In the genomic region with DNA sequence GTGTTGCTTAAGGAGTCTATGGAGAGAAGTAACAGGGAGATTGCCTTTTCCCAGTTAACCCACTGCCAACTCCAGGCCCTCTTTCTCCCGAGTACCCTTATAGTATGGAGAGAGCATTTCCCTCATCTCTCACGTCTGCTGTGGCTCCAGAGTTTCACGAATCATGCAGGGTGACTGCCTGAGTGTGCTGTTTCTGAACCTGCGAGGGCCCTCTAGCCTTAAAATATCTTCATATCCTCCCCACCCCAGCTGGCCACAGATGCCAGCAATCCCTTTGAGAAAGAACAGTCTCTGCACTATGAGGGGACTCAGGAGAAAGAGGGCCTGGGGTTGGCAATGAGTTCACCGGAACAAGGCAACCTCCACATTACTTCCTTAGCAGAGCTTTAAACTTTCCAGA, we compare ENCODE assay signal across 24 cellular contexts.
A peak's percentile ranks its signal among the peaks of the same experiment; 100 is the strongest.
DNase-seq lines count a peak whose midpoint lies in the region; FAIRE-seq and TF ChIP-seq lines count a peak whose summit lies in the region.
"Had no signal": no experiment of that assay in that cellular context is flagged by ENCODE, and none has a peak within 500 bp of the region (broad histone marks: within the 10 kb centered on the region; RNA-seq: fewer than 3 reads in every experiment).

No MANE protein-coding gene starts in this region.

- no peak overlapping the region for H3K4me3 Mint-ChIP-seq in activated naive CD4-positive, alpha-beta T cell treated with anti-CD3 and anti-CD28 coated beads, Interleukin-2, amount 50 U/mL, for 24 hours
- H3K4me3 Mint-ChIP-seq in glutamatergic neuron (ENCODE audit: unreplicated experiment), result no peak overlapping the region
- no peak overlapping the region for H3K4me3 Mint-ChIP-seq in mesothelial cell of epicardium
- H3K4me3 Mint-ChIP-seq in progenitor cell of endocrine pancreas (ENCODE audit: low read depth), result no peak overlapping the region
- H3K4me3 Mint-ChIP-seq: B cell; CD8-positive, alpha-beta T cell had no signal

- H3K4me1 Mint-ChIP-seq in activated naive CD4-positive, alpha-beta T cell treated with anti-CD3 and anti-CD28 coated beads, Interleukin-2, amount 50 U/mL, for 24 hours, result no peaks in the 10 kb centered on the region
- H3K4me1 Mint-ChIP-seq in glutamatergic neuron (ENCODE audit: low read depth, unreplicated experiment), result peaks cover 34% of the 10 kb centered on the region
- peaks cover 33% of the 10 kb centered on the region for H3K4me1 Mint-ChIP-seq in mesothelial cell of epicardium
- no peaks in the 10 kb centered on the region for H3K4me1 Mint-ChIP-seq in progenitor cell of endocrine pancreas (ENCODE audit: low read depth)
- H3K4me1 Mint-ChIP-seq: B cell had no signal

- H3K27me3 Mint-ChIP-seq in activated naive CD4-positive, alpha-beta T cell treated with anti-CD3 and anti-CD28 coated beads, Interleukin-2, amount 50 U/mL, for 24 hours, result no peaks in the 10 kb centered on the region
- H3K27me3 Mint-ChIP-seq in glutamatergic neuron (ENCODE audit: unreplicated experiment), result peaks cover 3% of the 10 kb centered on the region
- H3K27me3 Mint-ChIP-seq in mesothelial cell of epicardium (ENCODE audit: low read depth), result no peaks in the 10 kb centered on the region
- H3K27me3 Mint-ChIP-seq in progenitor cell of endocrine pancreas, result peaks cover 3% of the 10 kb centered on the region

- no peaks in the 10 kb centered on the region for H3K9me3 Mint-ChIP-seq in activated naive CD4-positive, alpha-beta T cell treated with anti-CD3 and anti-CD28 coated beads, Interleukin-2, amount 50 U/mL, for 24 hours
- H3K9me3 Mint-ChIP-seq in glutamatergic neuron (ENCODE audit: unreplicated experiment), result peaks cover 3% of the 10 kb centered on the region
- peaks cover 10% of the 10 kb centered on the region for H3K9me3 Mint-ChIP-seq in mesothelial cell of epicardium
- peaks cover 8% of the 10 kb centered on the region for H3K9me3 Mint-ChIP-seq in progenitor cell of endocrine pancreas (ENCODE audit: low read depth)
- H3K9me3 Mint-ChIP-seq: CD8-positive, alpha-beta T cell had no signal

- no peak for DNase-seq in activated naive CD4-positive, alpha-beta T cell treated with anti-CD3 and anti-CD28 coated beads, Interleukin-2, amount 50 U/mL, for 16 hours
- no peak for DNase-seq in glutamatergic neuron
- DNase-seq in mesothelial cell of epicardium (ENCODE audit: low spot score in 2 of 2, unreplicated experiment in 2 of 2), result no peak
- DNase-seq in progenitor cell of endocrine pancreas (ENCODE audit: low spot score, unreplicated experiment), result no peak
- no peak for DNase-seq in NCI-H187 treated with DMSO at 0.1 percent for 48 hours (lab: John Stamatoyannopoulos, UW)
- DNase-seq in NCI-H2196 treated with DMSO at 0.1 percent for 48 hours (lab: John Stamatoyannopoulos, UW; ENCODE audit: unreplicated experiment), result no peak
- no peak for DNase-seq in RCC 7860 (ENCODE audit: low spot score)
- DNase-seq: Caco-2; CD8-positive, alpha-beta T cell; GDM1; Kasumi-1; NCI-H1092 treated with DMSO at 0.1 percent for 48 hours; NCI-H1436; NCI-H1930; NCI-H2107; NCI-H446; NCI-H524 treated with DMSO at 0.1 percent for 48 hours; NCI-H774 had no signal

- H3K27ac Mint-ChIP-seq in activated naive CD4-positive, alpha-beta T cell treated with anti-CD3 and anti-CD28 coated beads, Interleukin-2, amount 50 U/mL, for 24 hours, result peak overlapping the region; percentile 44
- H3K27ac Mint-ChIP-seq in glutamatergic neuron (ENCODE audit: unreplicated experiment) (peak overlapping the region; percentile 72), mesothelial cell of epicardium (peak overlapping the region; percentile 50), progenitor cell of endocrine pancreas (peak overlapping the region; percentile 2)
- H3K27ac Mint-ChIP-seq: B cell; CD8-positive, alpha-beta T cell had no signal

- no peak for FAIRE-seq in RCC 7860 (lab: Jason Lieb, UNC)
- FAIRE-seq: GM12878, GM19239, H54, K562 had no signal

- H3K36me3 Mint-ChIP-seq in activated naive CD4-positive, alpha-beta T cell treated with anti-CD3 and anti-CD28 coated beads, Interleukin-2, amount 50 U/mL, for 24 hours, result no peaks in the 10 kb centered on the region
- H3K36me3 Mint-ChIP-seq in glutamatergic neuron (ENCODE audit: unreplicated experiment) (peaks cover 11% of the 10 kb centered on the region), mesothelial cell of epicardium (peaks cover 5% of the 10 kb centered on the region), progenitor cell of endocrine pancreas (ENCODE audit: insufficient read depth) (no peaks in the 10 kb centered on the region)
- H3K36me3 Mint-ChIP-seq: CD8-positive, alpha-beta T cell had no signal

- TF ChIP-seq CTCF in glutamatergic neuron (IDR thresholded peaks at IDR 0.05; ENCODE audit: partially characterized antibody, unreplicated experiment) (no peak), mesothelial cell of epicardium (IDR thresholded peaks at IDR 0.05; ENCODE audit: unreplicated experiment) (no peak), progenitor cell of endocrine pancreas (IDR thresholded peaks at IDR 0.05; ENCODE audit: unreplicated experiment) (no peak)

Comparison
In these comparisons a context has a peak if more than half of its experiments do, and no peak if none do; other contexts are left out.
1. H3K27ac Mint-ChIP-seq: peak in every context shown above with its lines; median percentile 72 in glutamatergic neuron; 50 in mesothelial cell of epicardium; 44 in activated naive CD4-positive, alpha-beta T cell treated with anti-CD3 and anti-CD28 coated beads, Interleukin-2, amount 50 U/mL, for 24 hours; 2 in progenitor cell of endocrine pancreas.